In the genomic region with DNA sequence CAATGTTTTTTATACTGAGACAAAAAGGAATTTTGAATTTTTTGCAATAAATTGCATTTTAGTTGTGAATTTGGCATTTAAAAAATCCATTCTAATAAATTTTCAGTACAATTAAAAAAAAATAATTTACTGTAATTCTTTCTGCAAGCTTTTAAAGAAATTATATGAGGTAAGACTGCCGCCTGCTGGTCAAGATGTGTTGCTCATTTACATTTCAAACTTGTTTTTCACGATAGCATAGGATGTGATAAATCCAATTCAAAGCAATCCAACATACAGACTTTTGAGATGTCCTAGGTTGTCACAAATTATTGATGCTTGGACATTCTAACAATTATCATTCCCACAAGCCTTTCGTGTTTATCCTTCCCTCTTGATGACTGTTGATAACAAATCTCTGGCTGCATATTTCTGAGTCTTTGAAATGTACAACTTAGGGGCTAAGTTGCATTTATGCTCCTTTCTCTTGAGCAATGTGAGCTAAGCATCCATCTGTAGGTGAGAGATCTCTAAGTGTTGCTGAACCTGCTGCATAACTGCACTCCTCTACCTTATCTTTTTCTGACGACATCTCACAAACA, we compare ENCODE assay signal across 8 cellular contexts. TPM values are rescaled to one million over a fixed set of nuclear protein-coding genes. Genes with fewer than 3 reads are reported as not detected.
DNase-seq lines count a peak whose midpoint lies in the region; ATAC-seq and TF ChIP-seq lines count a peak whose summit lies in the region.

No MANE protein-coding gene starts in this region.

- no peaks in the 10 kb centered on the region for H3K36me3 Mint-ChIP-seq in activated B cell treated with CpG ODN at 0.5 μM for 24 hours (ENCODE audit: low read depth)

- CTCF ChIA-PET in AG04449 (lab: Yijun Ruan, JAX) (interaction anchor here (0.6 to 5.2 kb wide), 23 partner anchors 8 to 435 kb away, joined by 3 to 187 read pairs (median 4); a partner anchor contains a TSS), activated B cell treated with CpG ODN at 0.5 μM for 24 hours (lab: Charles Lee) (interaction anchor here (0.9 to 3.0 kb wide), 4 partner anchors 233 to 1124 kb away, joined by 3 to 47 read pairs (median 8); a partner anchor contains a TSS)

- no peak overlapping the region for H3K27ac Mint-ChIP-seq in activated B cell treated with CpG ODN at 0.5 μM for 24 hours

- H3K4me1 Mint-ChIP-seq in activated B cell treated with CpG ODN at 0.5 μM for 24 hours: no peaks in the 10 kb centered on the region

- no peak for TF ChIP-seq POLR2A in thyroid gland (IDR thresholded peaks at IDR 0.05)

- 24 to 25% methylated on average over 4 of the region's 4 CpGs for WGBS in thyroid gland, 2 donors

- intact Hi-C loops in activated B cell treated with CpG ODN at 0.5 μM for 24 hours (cut with micrococcal nuclease) (loop anchor here (1.0 to 2.0 kb wide), 3 partner anchors 238 to 1125 kb away; no protein-coding TSS in a partner anchor), dorsolateral prefrontal cortex (cut with DNase I) (loop anchor here (2.0 to 10.0 kb wide), 4 partner anchors 145 to 433 kb away; a partner anchor contains a TSS), thyroid gland (cut with DNase I) (loop anchor here (10.0 kb wide), 1 partner anchor 433 kb away; a partner anchor contains a TSS)

- H3K36me3 ChIP-seq in thyroid gland: no peaks in the 10 kb centered on the region

- DNase-seq in AG04449 (ENCODE audit: low read depth, low spot score) (peak; percentile 21), NCI-H2029 treated with DMSO at 0.1 percent for 48 hours (lab: John Stamatoyannopoulos, UW) (peak; percentile 2), activated B cell treated with CpG ODN at 0.5 μM for 24 hours (no peak), dorsolateral prefrontal cortex (peak in 6 of 10 donors; percentile 41 to 78 (median 56)), middle frontal gyrus (ENCODE audit: extremely low spot score, low spot score) (peak; percentile 76), thyroid gland (peak; percentile 57 to 64)

- H3K27ac ChIP-seq in dorsolateral prefrontal cortex (no peak overlapping the region), thyroid gland (no peak overlapping the region)

- H3K9me3 ChIP-seq in thyroid gland: no peaks in the 10 kb centered on the region

- H3K27me3 ChIP-seq in dorsolateral prefrontal cortex (no peaks in the 10 kb centered on the region), thyroid gland (no peaks in the 10 kb centered on the region)

- no peaks in the 10 kb centered on the region for H3K9me3 Mint-ChIP-seq in activated B cell treated with CpG ODN at 0.5 μM for 24 hours

- H3K4me3 Mint-ChIP-seq in activated B cell treated with CpG ODN at 0.5 μM for 24 hours: no peak overlapping the region

- TF ChIP-seq CTCF in AG04449 (IDR thresholded peaks at IDR 0.05; ENCODE audit: insufficient read depth, low read length, missing control alignments): peak; percentile 48
- TF ChIP-seq CTCF in GM12872 (IDR thresholded peaks at IDR 0.05; ENCODE audit: insufficient read depth, low read depth, low read length): peak; percentile 64; the same call in 2 of the 3 replicates
- TF ChIP-seq CTCF in activated B cell treated with CpG ODN at 0.5 μM for 24 hours (IDR thresholded peaks at IDR 0.05): peak; percentile 51
- TF ChIP-seq CTCF in dorsolateral prefrontal cortex (IDR thresholded peaks at IDR 0.05 in 54 of 56, conservative IDR thresholded peaks at IDR 0.05 in 2 of 56; ENCODE audit: low read depth in 1 of 56, partially characterized antibody in 56 of 56): peak; percentile 70 to 98 (median 90)
- peak in 5 of 6 experiments; percentile 55 to 83 (median 76) for TF ChIP-seq CTCF in thyroid gland (IDR thresholded peaks at IDR 0.05)

- peaks cover 3% of the 10 kb centered on the region for H3K27me3 Mint-ChIP-seq in activated B cell treated with CpG ODN at 0.5 μM for 24 hours

- H3K4me3 ChIP-seq in AG04449 (ENCODE audit: low read depth, low read length): no peak overlapping the region
- H3K4me3 ChIP-seq in dorsolateral prefrontal cortex: no peak overlapping the region
- H3K4me3 ChIP-seq in thyroid gland (replicated peaks in 1 of 3): no peak overlapping the region

- ATAC-seq in activated B cell treated with CpG ODN at 0.5 μM for 24 hours (ENCODE audit: low read depth): no peak
- no peak for ATAC-seq in GM21528 (IDR thresholded peaks at IDR 0.05; ENCODE audit: low FRiP score, unreplicated experiment)

- POLR2A ChIA-PET in AG04449 (lab: Yijun Ruan, JAX): no interaction called here
- POLR2A ChIA-PET in activated B cell treated with CpG ODN at 0.5 μM for 24 hours (lab: Charles Lee): interaction anchor here (0.7 kb wide), 1 partner anchor 435 kb away, joined by 3 read pairs; no protein-coding TSS in a partner anchor

- H3K4me1 ChIP-seq in thyroid gland: no peaks in the 10 kb centered on the region

RNA-seq across cellular contexts. Expression of a gene that starts 21.7 kb away (rescaled TPM):
- total RNA-seq in activated B cell treated with CpG ODN at 0.5 μM for 24 hours (0.44 and 1.0 TPM in 2 replicates), dorsolateral prefrontal cortex (100 to 1,000 TPM in 13 of 120 experiments, 10 to 100 TPM in 107; 42.2 to 154 (median 73.9) TPM), thyroid gland (10 to 100 TPM in 2 of 4 donors, 1 to 10 TPM in 2; 5.4 to 10.6 (median 8.4) TPM)

RNA-seq across cellular contexts. Expression of a gene that starts 41.9 kb away (rescaled TPM):
- total RNA-seq in activated B cell treated with CpG ODN at 0.5 μM for 24 hours (not detected in 2 replicates), dorsolateral prefrontal cortex (10 to 100 TPM; 11.1 to 25.5 (median 16.1) TPM), thyroid gland (10 to 100 TPM in 2 of 4 donors, 1 to 10 TPM in 2; 5.7 to 12.1 (median 8.9) TPM)
